In genomic region chr2:218908721-218909619, GRCh38 we compare ENCODE assay signal across 9 cellular contexts. TPM values are rescaled to one million over a fixed set of nuclear protein-coding genes. Genes with fewer than 3 reads are reported as not detected.
DNase-seq lines count a peak whose midpoint lies in the region; ATAC-seq lines count a peak whose summit lies in the region.
"Had no signal": no experiment of that assay in that cellular context is flagged by ENCODE, and none has a peak within 500 bp of the region (broad histone marks: within the 10 kb centered on the region; RNA-seq: fewer than 3 reads in every experiment).

No MANE protein-coding gene starts in this region.

- no peaks in the 10 kb centered on the region for H3K36me3 ChIP-seq in BLaER1
- no peaks in the 10 kb centered on the region for H3K36me3 ChIP-seq in endocrine pancreas (ENCODE audit: control insufficient read depth, insufficient read depth, low read length)

- H3K4me2 ChIP-seq in BLaER1 = peak overlapping the region; percentile 43

- ATAC-seq in HG03457 (IDR thresholded peaks at IDR 0.05; ENCODE audit: unreplicated experiment) = peak; percentile 74

- no peak overlapping the region for H3K27ac ChIP-seq in BLaER1

- H3K27me3 ChIP-seq in BLaER1 (0 out of 2 replicates have a peak, but pooled peaks cover 4% of the 10 kb centered on the region), endocrine pancreas (ENCODE audit: control insufficient read depth, insufficient read depth, low read length) (no peaks in the 10 kb centered on the region)

- H3K9ac ChIP-seq in BLaER1 = no peak overlapping the region
- peak overlapping the region; percentile 39 for H3K9ac ChIP-seq in endocrine pancreas (ENCODE audit: control insufficient read depth, insufficient read depth, low read length)

- peak; percentile 77 for DNase-seq in GM19238 (ENCODE audit: insufficient read length, low spot score)
- peak; percentile 79 for DNase-seq in NCI-H748 treated with DMSO at 0.1 percent for 48 hours (lab: John Stamatoyannopoulos, UW)
- DNase-seq in activated CD8-positive, alpha-beta memory T cell treated with anti-CD3 and anti-CD28 coated beads for 24 hours = peak; percentile 95
- peak; percentile 95 for DNase-seq in mesenteric fat pad (ENCODE audit: low spot score)
- DNase-seq in stimulated activated CD8-positive, alpha-beta memory T cell treated with anti-CD3 and anti-CD28 coated beads, Interleukin-12 subunit alpha, Interleukin-12 subunit beta, amount 100 ng/mL, for 24 hours (ENCODE audit: extremely low read depth) = peak; percentile 76

- H3K4me3 ChIP-seq in BLaER1 (no peak overlapping the region), endocrine pancreas (ENCODE audit: control insufficient read depth, insufficient read depth, low read length) (peak overlapping the region; percentile 63)

- H4K20me1 ChIP-seq in BLaER1 = no peaks in the 10 kb centered on the region

- H3K4me1 ChIP-seq in BLaER1 (peaks cover 6% of the 10 kb centered on the region; the same call in 1 of the 2 replicates), endocrine pancreas (ENCODE audit: control insufficient read depth, insufficient read depth, low read length) (peaks cover 5% of the 10 kb centered on the region)

- H3K9me3 ChIP-seq in BLaER1 = no peaks in the 10 kb centered on the region
- H3K9me3 ChIP-seq in endocrine pancreas (ENCODE audit: control insufficient read depth, low read length) = no peaks in the 10 kb centered on the region

RNA-seq across cellular contexts. Expression of gene WNT10A, which starts 28.3 kb away (rescaled TPM):
- total RNA-seq in mesenteric fat pad = not detected

RNA-seq across cellular contexts. Expression of gene WNT6, which starts 49.4 kb away (rescaled TPM):
- total RNA-seq in mesenteric fat pad = 0.90 TPM
- total RNA-seq: T-helper 1 cell treated with Interleukin-12 subunit alpha and Interleukin-12 subunit beta and Interleukin-4 antibody, amounts not matched to agents 30 ng/mL and 1 ng/mL, for 36 hours had no signal

RNA-seq across cellular contexts. Expression of gene CDK5R2, which starts 50.5 kb away (rescaled TPM):
- total RNA-seq in mesenteric fat pad = not detected
- total RNA-seq: T-helper 1 cell treated with Interleukin-12 subunit alpha and Interleukin-12 subunit beta and Interleukin-4 antibody, amounts not matched to agents 30 ng/mL and 1 ng/mL, for 36 hours had no signal
